Comparison of ENCODE assay signal across 8 cellular contexts in genomic region chr3:57060089-57060829, GRCh38. TPM values are rescaled to one million over a fixed set of nuclear protein-coding genes. Genes with fewer than 3 reads are reported as not detected.
DNase-seq lines count a peak whose midpoint lies in the region; ATAC-seq and TF ChIP-seq lines count a peak whose summit lies in the region.

Gene SPATA12 (plus strand): TSS chr3:57060664. CDS start chr3:57073695, 13,031 bp downstream.

- no peak within 1 kb of the TSS for H3K4me3 ChIP-seq in fibroblast of mammary gland (ENCODE audit: control insufficient read depth, low read depth, low read length)
- H3K4me3 ChIP-seq in naive thymus-derived CD4-positive, alpha-beta T cell (ENCODE audit: low read length) = no peak within 1 kb of the TSS

- peaks cover 0 to 6% (median 3%) of the 10 kb centered on the region in 7 donors for H3K4me1 Mint-ChIP-seq in naive thymus-derived CD4-positive, alpha-beta T cell

- POLR2A ChIA-PET in naive thymus-derived CD4-positive, alpha-beta T cell (lab: Charles Lee) = interaction anchor here (0.5 kb wide), 1 partner anchor 356 kb away, joined by 6 read pairs; no protein-coding TSS in a partner anchor

- no peaks in the 10 kb centered on the region for H3K36me3 ChIP-seq in naive thymus-derived CD4-positive, alpha-beta T cell (ENCODE audit: control insufficient read depth in 2 of 3, insufficient read depth in 3 of 3, low read length in 3 of 3)

- ATAC-seq in naive thymus-derived CD4-positive, alpha-beta T cell = peak; percentile 85
- no peak for ATAC-seq in HG02884 (IDR thresholded peaks at IDR 0.05; ENCODE audit: unreplicated experiment)
- no peak for ATAC-seq in GM21381 (IDR thresholded peaks at IDR 0.05; ENCODE audit: unreplicated experiment)

- peaks cover 0 to 10% (median 0%) of the 10 kb centered on the region in 11 donors for H3K9me3 Mint-ChIP-seq in naive thymus-derived CD4-positive, alpha-beta T cell

- H3K27me3 ChIP-seq in naive thymus-derived CD4-positive, alpha-beta T cell (ENCODE audit: control insufficient read depth in 2 of 2, insufficient read depth in 2 of 2, low read length in 2 of 2) = no peaks in the 10 kb centered on the region

- CTCF ChIA-PET in naive thymus-derived CD4-positive, alpha-beta T cell (lab: Charles Lee) = no interaction called here

- H3K36me3 Mint-ChIP-seq in naive thymus-derived CD4-positive, alpha-beta T cell = peaks cover 0 to 4% (median 0%) of the 10 kb centered on the region in 5 donors

- no peak for TF ChIP-seq CTCF in fibroblast of mammary gland (conservative IDR thresholded peaks at IDR 0.05; ENCODE audit: control insufficient read depth, insufficient read depth, low read depth, low read length)

- H3K27ac Mint-ChIP-seq in naive thymus-derived CD4-positive, alpha-beta T cell = no peak within 1 kb of the TSS

- H3K27ac ChIP-seq in naive thymus-derived CD4-positive, alpha-beta T cell (ENCODE audit: low read depth, low read length) = no peak within 1 kb of the TSS

- peak; percentile 6 for DNase-seq in activated CD4-positive, alpha-beta T cell treated with anti-CD3 and anti-CD28 coated beads for 48 hours
- DNase-seq in activated CD4-positive, alpha-beta T cell treated with anti-CD3 and anti-CD28 coated beads for 4 hours = no peak
- DNase-seq in RKO (ENCODE audit: low spot score) (peak; percentile 90), fibroblast of mammary gland (ENCODE audit: low read depth) (peak; percentile 90)
- peak in 1 of 9 donors; percentile 8 for DNase-seq in naive thymus-derived CD4-positive, alpha-beta T cell
- no peak for DNase-seq in central memory CD4-positive, alpha-beta T cell

- intact Hi-C loops in naive thymus-derived CD4-positive, alpha-beta T cell (cut with micrococcal nuclease) = no loop called here

- H3K27me3 Mint-ChIP-seq in naive thymus-derived CD4-positive, alpha-beta T cell = peaks cover 4 to 17% (median 8%) of the 10 kb centered on the region in 5 donors

- no peak within 1 kb of the TSS for H3K4me3 Mint-ChIP-seq in naive thymus-derived CD4-positive, alpha-beta T cell

- H3K9me3 ChIP-seq in naive thymus-derived CD4-positive, alpha-beta T cell (ENCODE audit: control insufficient read depth in 2 of 3, low read length in 3 of 3) = no peaks in the 10 kb centered on the region

- no peaks in the 10 kb centered on the region for H3K4me1 ChIP-seq in naive thymus-derived CD4-positive, alpha-beta T cell (ENCODE audit: control insufficient read depth in 2 of 2, insufficient read depth in 2 of 2, low read length in 2 of 2)

RNA-seq across cellular contexts. Expression of gene SPATA12, which starts in this region (rescaled TPM):
- not detected for total RNA-seq in naive thymus-derived CD4-positive, alpha-beta T cell
- not detected for polyA plus RNA-seq in naive thymus-derived CD4-positive, alpha-beta T cell

Comparison
In these comparisons a context has a peak if more than half of its experiments do, and no peak if none do; other contexts are left out.
1. DNase-seq: peak in activated CD4-positive, alpha-beta T cell treated with anti-CD3 and anti-CD28 coated beads for 48 hours (single experiment), RKO (single experiment) and fibroblast of mammary gland (single experiment); none in activated CD4-positive, alpha-beta T cell treated with anti-CD3 and anti-CD28 coated beads for 4 hours (0 of 2) and central memory CD4-positive, alpha-beta T cell (single experiment).
2. Peak in ATAC-seq in naive thymus-derived CD4-positive, alpha-beta T cell; RNA of the gene not detected or under 1 TPM.